8 cellular contexts compared by ENCODE assay signal in genomic region chr11:117796456-117797428, GRCh38. TPM values are rescaled to one million over a fixed set of nuclear protein-coding genes. Genes with fewer than 3 reads are reported as not detected.
DNase-seq lines count a peak whose midpoint lies in the region; ATAC-seq and TF ChIP-seq lines count a peak whose summit lies in the region.

Gene DSCAML1, minus strand, starts transcription at chr11:117797216. Its CDS starts 137 bp downstream, at chr11:117797079.

- CTCF ChIA-PET in activated CD8-positive, alpha-beta T cell treated with anti-CD3 and anti-CD28 coated beads for 36 hours (lab: Charles Lee) = interaction anchor here (1.0 to 4.7 kb wide), 5 partner anchors 12 to 371 kb away, joined by 3 to 33 read pairs (median 4); no protein-coding TSS in a partner anchor

- H3K27me3 ChIP-seq in H9 (ENCODE audit: insufficient read depth, low read length) = peaks cover 30% of the 10 kb centered on the region
- H3K27me3 ChIP-seq in parathyroid adenoma (ENCODE audit: control insufficient read depth, insufficient read depth, low read length) = no peaks in the 10 kb centered on the region

- no peak within 1 kb of the TSS for H2BK20ac ChIP-seq in H9 (ENCODE audit: low read depth, low read length, poor library complexity, severe bottlenecking)

- H3K27ac ChIP-seq in H9 (ENCODE audit: insufficient read length, low read depth, low read length) = no peak within 1 kb of the TSS
- H3K27ac ChIP-seq in parathyroid adenoma = no peak within 1 kb of the TSS

- POLR2A ChIA-PET in activated CD8-positive, alpha-beta T cell treated with anti-CD3 and anti-CD28 coated beads for 36 hours (lab: Charles Lee) = no interaction called here

- H3K79me1 ChIP-seq in H9 (ENCODE audit: insufficient read depth, low read depth, low read length, poor library complexity, severe bottlenecking) = no peaks in the 10 kb centered on the region

- H3K56ac ChIP-seq in H9 (ENCODE audit: insufficient read length, low read depth, low read length) = no peak within 1 kb of the TSS

- no peak within 1 kb of the TSS for H3K4me3 ChIP-seq in parathyroid adenoma (ENCODE audit: low read depth, low read length)

- H2BK5ac ChIP-seq in H9 (ENCODE audit: insufficient read length, low read length) = no peak within 1 kb of the TSS

- no peaks in the 10 kb centered on the region for H3K9me3 Mint-ChIP-seq in H9
- no peaks in the 10 kb centered on the region for H3K9me3 Mint-ChIP-seq in activated CD8-positive, alpha-beta T cell treated with anti-CD3 and anti-CD28 coated beads for 36 hours

- H3K14ac ChIP-seq in H9 (ENCODE audit: insufficient read depth, low read length) = peak within 1 kb of the TSS; percentile 3; the same call in 1 of the 2 replicates

- H2BK15ac ChIP-seq in H9 (ENCODE audit: low read depth, low read length) = no peak within 1 kb of the TSS; the same call in 1 of the 2 replicates

- H3T11ph ChIP-seq in H9 (ENCODE audit: low read length) = no peak within 1 kb of the TSS

- intact Hi-C loops in activated CD8-positive, alpha-beta T cell treated with anti-CD3 and anti-CD28 coated beads for 36 hours (cut with micrococcal nuclease) = no loop called here

- DNase-seq in H9 = no peak
- peak; percentile 44 for DNase-seq in activated CD8-positive, alpha-beta T cell treated with anti-CD3 and anti-CD28 coated beads for 36 hours
- DNase-seq in globus pallidus (ENCODE audit: low spot score) = peak; percentile 70
- no peak for DNase-seq in NCI-H1930 (lab: John Stamatoyannopoulos, UW)
- DNase-seq in MV-4-11 (lab: John Stamatoyannopoulos, UW) = no peak

- peaks cover 12 to 27% of the 10 kb centered on the region in 2 experiments for H3K4me1 Mint-ChIP-seq in H9
- H3K4me1 Mint-ChIP-seq in activated CD8-positive, alpha-beta T cell treated with anti-CD3 and anti-CD28 coated beads for 36 hours (ENCODE audit: low read depth) = peaks cover 13% of the 10 kb centered on the region

- TF ChIP-seq CTCF in H9 (conservative IDR thresholded peaks at IDR 0.05) = no peak; the same call in 2 of the 3 replicates
- TF ChIP-seq CTCF in activated CD8-positive, alpha-beta T cell treated with anti-CD3 and anti-CD28 coated beads for 36 hours (IDR thresholded peaks at IDR 0.05) = no peak
- no peak for TF ChIP-seq CTCF in parathyroid adenoma (IDR thresholded peaks at IDR 0.05)

- H3K27ac Mint-ChIP-seq in H9 = no peak within 1 kb of the TSS; a peak in 1 of 7 replicates
- H3K27ac Mint-ChIP-seq in activated CD8-positive, alpha-beta T cell treated with anti-CD3 and anti-CD28 coated beads for 36 hours = no peak within 1 kb of the TSS

- no peak within 1 kb of the TSS for H3K18ac ChIP-seq in H9 (ENCODE audit: insufficient read length, low read depth, low read length)

- peak within 1 kb of the TSS; percentile 61 to 82 for H3K4me3 Mint-ChIP-seq in H9
- H3K4me3 Mint-ChIP-seq in activated CD8-positive, alpha-beta T cell treated with anti-CD3 and anti-CD28 coated beads for 36 hours = peak within 1 kb of the TSS; percentile 46

- no peaks in the 10 kb centered on the region for H3K9me3 ChIP-seq in H9 (ENCODE audit: control insufficient read depth, low read depth, low read length)
- H3K9me3 ChIP-seq in parathyroid adenoma (ENCODE audit: control insufficient read depth, low read length) = no peaks in the 10 kb centered on the region

- H3K79me2 ChIP-seq in H9 (ENCODE audit: insufficient read depth, low read length) (no peaks in the 10 kb centered on the region), parathyroid adenoma (no peaks in the 10 kb centered on the region)

- no peak within 1 kb of the TSS for H4K91ac ChIP-seq in H9 (ENCODE audit: insufficient read length, low read depth, low read length)

- no peaks in the 10 kb centered on the region for H3K36me3 ChIP-seq in parathyroid adenoma (ENCODE audit: control insufficient read depth, insufficient read depth, low read length)

- no peak within 1 kb of the TSS for H2AFZ ChIP-seq in H9 (ENCODE audit: low read length)
- no peak within 1 kb of the TSS for H2AFZ ChIP-seq in parathyroid adenoma

- no peak within 1 kb of the TSS for H2BK120ac ChIP-seq in H9 (ENCODE audit: low read depth, low read length, poor library complexity, severe bottlenecking)

- no peak within 1 kb of the TSS for H2BK12ac ChIP-seq in H9 (ENCODE audit: insufficient read length, low read depth, low read length)

- peak; percentile 89 for ATAC-seq in activated CD8-positive, alpha-beta T cell treated with anti-CD3 and anti-CD28 coated beads for 36 hours
- ATAC-seq in HG03280 (IDR thresholded peaks at IDR 0.05; ENCODE audit: unreplicated experiment) = no peak
- no peak for ATAC-seq in GM19035 (IDR thresholded peaks at IDR 0.05; ENCODE audit: unreplicated experiment)

- H3K27me3 Mint-ChIP-seq in H9 (ENCODE audit: low read depth) = peaks cover 87% of the 10 kb centered on the region
- H3K27me3 Mint-ChIP-seq in activated CD8-positive, alpha-beta T cell treated with anti-CD3 and anti-CD28 coated beads for 36 hours = peaks cover 35% of the 10 kb centered on the region

- WGBS in H9 (ENCODE audit: extremely low coverage, insufficient read length, low lambda C conversion rate) = no CpG with 5 or more reads among the region's 97 CpGs

- H3K9ac ChIP-seq in H9 (ENCODE audit: extremely low read depth, insufficient read length, low read length) = no peak within 1 kb of the TSS
- H3K9ac ChIP-seq in parathyroid adenoma = no peak within 1 kb of the TSS

- H2AK5ac ChIP-seq in H9 (ENCODE audit: insufficient read length, low read length) = no peak within 1 kb of the TSS

- peaks cover 2% of the 10 kb centered on the region for H4K20me1 ChIP-seq in H9 (ENCODE audit: control insufficient read depth, insufficient read depth, insufficient read length)

- H3K23me2 ChIP-seq in H9 (ENCODE audit: insufficient read length, low read depth, low read length, poor library complexity, severe bottlenecking) = peaks cover 21% of the 10 kb centered on the region

- H3K36me3 Mint-ChIP-seq in H9 (ENCODE audit: insufficient read depth in 1 of 3, low read depth in 3 of 3) = no peaks in the 10 kb centered on the region
- no peaks in the 10 kb centered on the region for H3K36me3 Mint-ChIP-seq in activated CD8-positive, alpha-beta T cell treated with anti-CD3 and anti-CD28 coated beads for 36 hours (ENCODE audit: low read depth)

- no peak within 1 kb of the TSS for H4K5ac ChIP-seq in H9 (ENCODE audit: insufficient read length, low read depth, low read length)

- no peak within 1 kb of the TSS for H4K8ac ChIP-seq in H9 (replicated peaks; ENCODE audit: insufficient read length, low read depth, low read length)

- no peak within 1 kb of the TSS for H3K23ac ChIP-seq in H9 (ENCODE audit: insufficient read length, low read depth, low read length)

- H3K4ac ChIP-seq in H9 (ENCODE audit: low read depth, low read length) = no peak within 1 kb of the TSS

- H3K4me2 ChIP-seq in H9 (ENCODE audit: insufficient read depth, insufficient read length, low read length) = peak within 1 kb of the TSS; percentile 80
- H3K4me2 ChIP-seq in parathyroid adenoma (ENCODE audit: low read length) = peak within 1 kb of the TSS; percentile 42

- H3K4me1 ChIP-seq in H9 (ENCODE audit: insufficient read depth, low read length) (no peaks in the 10 kb centered on the region), parathyroid adenoma (no peaks in the 10 kb centered on the region)

RNA-seq across cellular contexts. Expression of gene DSCAML1, which starts in this region (rescaled TPM):
- 0.15 and 0.42 TPM in 2 replicates for total RNA-seq in H9 (2021)
- total RNA-seq in activated CD8-positive, alpha-beta T cell treated with anti-CD3 and anti-CD28 coated beads for 36 hours = under 1 TPM; 0.13 to 0.29 TPM

Comparison
In these comparisons a context has a peak if more than half of its experiments do, and no peak if none do; other contexts are left out.
1. Peak in DNase-seq and ATAC-seq in activated CD8-positive, alpha-beta T cell treated with anti-CD3 and anti-CD28 coated beads for 36 hours; RNA of the gene not detected or under 1 TPM.